Comparison of ENCODE assay signal across 11 cellular contexts in genomic region chr11:11416502-11416901, GRCh38.
A peak's percentile ranks its signal among the peaks of the same experiment; 100 is the strongest.
DNase-seq lines count a peak whose midpoint lies in the region; TF ChIP-seq lines count a peak whose summit lies in the region.
"Had no signal": no experiment of that assay in that cellular context is flagged by ENCODE, and none has a peak within 500 bp of the region (broad histone marks: within the 10 kb centered on the region; RNA-seq: fewer than 3 reads in every experiment).

No MANE protein-coding gene starts in this region.

- TF ChIP-seq POLR2A in tibial nerve (IDR thresholded peaks at IDR 0.05), result no peak

- peak overlapping the region; percentile 34 for H2BK12ac ChIP-seq in trophoblast cell (ENCODE audit: low read length)

- WGBS in trophoblast cell (ENCODE audit: extremely low coverage, insufficient coverage, insufficient read length), result no CpG with 5 or more reads among the region's 5 CpGs
- WGBS in tibial nerve, 2 donors, result 69 to 77% methylated on average over 5 of the region's 5 CpGs

- peak overlapping the region; percentile 22 for H2AK5ac ChIP-seq in trophoblast cell (ENCODE audit: low read length)

- H2AFZ ChIP-seq in trophoblast cell (ENCODE audit: insufficient read depth, low read length, poor library complexity), result no peak overlapping the region

- H3K4me2 ChIP-seq in trophoblast cell (ENCODE audit: low read length), result no peak overlapping the region

- no peaks in the 10 kb centered on the region for H3K79me2 ChIP-seq in trophoblast cell (ENCODE audit: control insufficient read depth, insufficient read depth, low read length, poor library complexity)

- H3K4me1 ChIP-seq in trophoblast cell (ENCODE audit: control insufficient read depth in 1 of 2, insufficient read depth in 2 of 2, low read length in 2 of 2), result peaks cover 17 to 22% of the 10 kb centered on the region in 2 experiments
- peaks cover 0 to 12% (median 0%) of the 10 kb centered on the region in 4 donors for H3K4me1 ChIP-seq in tibial nerve

- TF ChIP-seq EP300 in tibial nerve (IDR thresholded peaks at IDR 0.05), result no peak

- H3K4me3 ChIP-seq in GM06990 (replicated peaks; ENCODE audit: low read depth, low read length) (no peak overlapping the region), choroid plexus epithelial cell (ENCODE audit: low read depth, low read length) (no peak overlapping the region), trophoblast cell (ENCODE audit: low read depth, low read length) (no peak overlapping the region), tibial nerve (no peak overlapping the region)
- H3K4me3 ChIP-seq: MG63 had no signal

- H3K18ac ChIP-seq in trophoblast cell (ENCODE audit: low read length), result no peak overlapping the region

- H3K27ac ChIP-seq in trophoblast cell (ENCODE audit: low read depth, low read length) (no peak overlapping the region), tibial nerve (no peak overlapping the region)

- no peak overlapping the region for H3K14ac ChIP-seq in trophoblast cell (ENCODE audit: low read length)

- H3K9ac ChIP-seq in trophoblast cell (ENCODE audit: low read length), result no peak overlapping the region

- H3K9me3 ChIP-seq in trophoblast cell (ENCODE audit: insufficient read depth, low read depth, low read length) (peaks cover 2% of the 10 kb centered on the region), tibial nerve (no peaks in the 10 kb centered on the region)
- H3K9me3 ChIP-seq: MG63 had no signal

- H3K36me3 ChIP-seq in GM06990 (ENCODE audit: control insufficient read depth, insufficient read depth, low read length), result no peaks in the 10 kb centered on the region
- no peaks in the 10 kb centered on the region for H3K36me3 ChIP-seq in trophoblast cell (ENCODE audit: control insufficient read depth in 1 of 2, insufficient read depth in 2 of 2, low read length in 2 of 2)
- no peaks in the 10 kb centered on the region for H3K36me3 ChIP-seq in tibial nerve
- H3K36me3 ChIP-seq: MG63 had no signal

- no peak overlapping the region for H3K23ac ChIP-seq in trophoblast cell (ENCODE audit: low read length)

- no peak overlapping the region for H4K12ac ChIP-seq in trophoblast cell (ENCODE audit: low read depth, low read length)

- peaks cover 6% of the 10 kb centered on the region for H3K79me1 ChIP-seq in trophoblast cell (ENCODE audit: low read length)

- H3K27me3 ChIP-seq in GM06990 (replicated peaks; ENCODE audit: control insufficient read depth, insufficient read depth, low read length) (no peaks in the 10 kb centered on the region), trophoblast cell (ENCODE audit: insufficient read depth, low read length) (no peaks in the 10 kb centered on the region), tibial nerve (no peaks in the 10 kb centered on the region)
- H3K27me3 ChIP-seq: MG63 had no signal

- no peak overlapping the region for H2BK5ac ChIP-seq in trophoblast cell (ENCODE audit: low read depth, low read length, poor library complexity)

- H4K91ac ChIP-seq in trophoblast cell (ENCODE audit: low read depth, low read length), result no peak overlapping the region

- no peak for TF ChIP-seq CTCF in GM06990 (IDR thresholded peaks at IDR 0.05; ENCODE audit: insufficient read depth, low read length, poor library complexity, severe bottlenecking)
- TF ChIP-seq CTCF in choroid plexus epithelial cell (conservative IDR thresholded peaks at IDR 0.05; ENCODE audit: low read depth, low read length), result no peak
- no peak for TF ChIP-seq CTCF in tibial nerve (IDR thresholded peaks at IDR 0.05)

- peak; percentile 22 for DNase-seq in GM06990 (ENCODE audit: extremely low read depth, insufficient read length)
- DNase-seq in NOMO-1 treated with DMSO at 0.1 percent for 48 hours (lab: John Stamatoyannopoulos, UW; ENCODE audit: unreplicated experiment), result peak; percentile 78
- DNase-seq in choroid plexus epithelial cell (ENCODE audit: low read depth), result peak; percentile 4
- no peak for DNase-seq in trophoblast cell
- DNase-seq in tibial nerve (ENCODE audit: low spot score in 2 of 2), result no peak
- DNase-seq in stimulated activated CD8-positive, alpha-beta memory T cell treated with anti-CD3 and anti-CD28 coated beads, Interleukin-4, amount 100 ng/mL, for 48 hours, result no peak
- DNase-seq in NCI-H1092 (lab: John Stamatoyannopoulos, UW), result no peak
- DNase-seq in NCI-H226, result no peak
- DNase-seq: activated naive CD4-positive, alpha-beta T cell treated with Interleukin-2 at 50 U/mL for 16 hours; hippocampal formation had no signal

- no peak overlapping the region for H3K4ac ChIP-seq in trophoblast cell (ENCODE audit: low read depth, low read length)

- no peak overlapping the region for H4K8ac ChIP-seq in trophoblast cell (ENCODE audit: low read depth, low read length)

- H2BK120ac ChIP-seq in trophoblast cell (ENCODE audit: insufficient read depth, low read length, poor library complexity), result no peak overlapping the region

Comparison
In these comparisons a context has a peak if more than half of its experiments do, and no peak if none do; other contexts are left out.
1. DNase-seq: peak in GM06990 (single experiment), NOMO-1 treated with DMSO at 0.1 percent for 48 hours (single experiment) and choroid plexus epithelial cell (single experiment); none in trophoblast cell (0 of 2), tibial nerve (0 of 2), stimulated activated CD8-positive, alpha-beta memory T cell treated with anti-CD3 and anti-CD28 coated beads, Interleukin-4, amount 100 ng/mL, for 48 hours (single experiment), NCI-H1092 (single experiment) and NCI-H226 (single experiment).